In genomic region chr21:44072111-44072510, GRCh38 we compare ENCODE assay signal across 23 cellular contexts.
"Had no signal": no experiment of that assay in that cellular context is flagged by ENCODE, and none has a peak within 500 bp of the region (broad histone marks: within the 10 kb centered on the region; RNA-seq: fewer than 3 reads in every experiment).

No MANE protein-coding gene starts in this region.

- H3K27ac Mint-ChIP-seq: memory B cell, nephron progenitor cell had no signal

- H3K27me3 Mint-ChIP-seq: memory B cell had no signal

- H3K79me2 ChIP-seq: parathyroid adenoma had no signal

- DNase-seq: cortex of kidney; effector memory CD4-positive, alpha-beta T cell; esophagus squamous epithelium; foreskin fibroblast; glutamatergic neuron; left cardiac atrium; left ventricle myocardium inferior; lower lobe of right lung; midbrain; nephron progenitor cell; spleen; stimulated activated CD4-positive, alpha-beta T cell treated with anti-CD3 and anti-CD28 coated beads, Interleukin-15, amount 100 ng/mL, for 24 hours; stimulated activated CD4-positive, alpha-beta T cell treated with anti-CD3 and anti-CD28 coated beads, Interleukin-1b, Interleukin-23, amount 100 ng/mL, for 48 hours; stimulated activated CD4-positive, alpha-beta T cell treated with anti-CD3 and anti-CD28 coated beads, Interleukin-4, amount 100 ng/mL, for 4 hours; stimulated activated naive CD4-positive, alpha-beta T cell; tibial artery had no signal

- H3K9ac ChIP-seq: parathyroid adenoma had no signal

- H3K4me3 Mint-ChIP-seq: memory B cell, nephron progenitor cell had no signal

- ATAC-seq: gastroesophageal sphincter, left cardiac atrium, sciatic nerve had no signal

- H3K4me1 ChIP-seq: esophagus squamous epithelium, gastroesophageal sphincter, lower lobe of right lung, parathyroid adenoma, tibial artery, upper lobe of left lung, vagina had no signal

- H2AFZ ChIP-seq: parathyroid adenoma had no signal

- H3K9me3 ChIP-seq: esophagus squamous epithelium, gastroesophageal sphincter, left ventricle myocardium inferior, lower lobe of right lung, spleen, tibial artery, upper lobe of left lung, vagina had no signal

- H3K9me3 Mint-ChIP-seq: memory B cell, nephron progenitor cell had no signal

- H3K27ac ChIP-seq: esophagus squamous epithelium, gastroesophageal sphincter, left ventricle myocardium inferior, lower lobe of right lung, parathyroid adenoma, spleen, tibial artery, upper lobe of left lung, vagina had no signal

- H3K27me3 ChIP-seq: dorsolateral prefrontal cortex, esophagus squamous epithelium, gastroesophageal sphincter, spleen, tibial artery, upper lobe of left lung, vagina had no signal
